ENCODE assay signal across 8 cellular contexts in the genomic region with DNA sequence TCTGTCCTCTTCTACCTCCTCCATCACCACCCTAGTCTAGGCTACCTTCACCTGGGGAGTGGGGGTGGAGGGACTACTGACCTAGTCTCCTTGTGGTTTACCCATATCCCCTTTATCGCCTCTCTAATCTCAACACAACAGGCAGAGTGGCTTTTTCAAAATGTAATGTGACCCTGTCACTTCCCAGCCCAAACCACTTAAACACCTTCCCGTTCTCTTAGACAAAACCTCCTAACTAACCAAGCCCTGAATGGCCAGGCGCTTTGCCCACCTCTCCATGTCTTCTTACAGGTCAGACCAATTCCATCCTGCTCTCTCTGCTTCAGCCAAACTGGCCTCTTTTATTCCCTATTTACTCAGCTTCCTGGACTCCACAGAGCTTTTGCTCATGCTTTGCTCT. TPM values are rescaled to one million over a fixed set of nuclear protein-coding genes. Genes with fewer than 3 reads are reported as not detected.
DNase-seq lines count a peak whose midpoint lies in the region; ATAC-seq and TF ChIP-seq lines count a peak whose summit lies in the region.
"Not testable (repeated sequence)": the region's sequence is repeated elsewhere in the genome, so short reads cannot be mapped to it uniquely, and the experiment has no call there.

No MANE protein-coding gene starts in this region.

- not testable (repeated sequence) for H3K9me2 ChIP-seq in Loucy (replicated peaks; ENCODE audit: low read depth, low read length)

- H4K20me1 ChIP-seq in Loucy (ENCODE audit: insufficient read depth, low read length, poor library complexity, severe bottlenecking): not testable (repeated sequence)

- peaks cover 9 to 16% (median 11%) of the 10 kb centered on the region in 3 donors for H3K4me1 Mint-ChIP-seq in CD8-positive, alpha-beta memory T cell
- H3K4me1 Mint-ChIP-seq in T-helper 2 cell treated with Interferon-gamma antibody and Interleukin-4, amounts not matched to agents 5 μg/mL and 100 μg/mL, for 36 hours (ENCODE audit: low read depth): peaks cover 13% of the 10 kb centered on the region
- peaks cover 20% of the 10 kb centered on the region for H3K4me1 Mint-ChIP-seq in activated CD8-positive, alpha-beta T cell treated with anti-CD3 and anti-CD28 coated beads, Interleukin-2, amount 10 ng/mL, durations not matched to agents 7 days and 5 days (ENCODE audit: low read depth)
- H3K4me1 Mint-ChIP-seq in activated naive CD8-positive, alpha-beta T cell (ENCODE audit: low read depth): peaks cover 16% of the 10 kb centered on the region
- not testable (repeated sequence) for H3K4me1 Mint-ChIP-seq in effector memory CD8-positive, alpha-beta T cell (ENCODE audit: low read depth in 2 of 2)
- H3K4me1 Mint-ChIP-seq in natural killer cell treated with Interleukin-12 subunit alpha and Interleukin-12 subunit beta and Interleukin-15 and Interleukin-18, amount 100 ng/mL, for 72 hours (ENCODE audit: low read depth in 2 of 2): peaks cover 12 to 15% of the 10 kb centered on the region in 2 donors
- H3K4me1 Mint-ChIP-seq in stimulated activated naive B cell treated with anti-CD40 and anti-IgM and Interleukin-4, amounts not matched to agents 10 μg/mL and 1 μg/mL and 100 μg/mL, for 72 hours: peaks cover 7 to 25% of the 10 kb centered on the region in 2 donors

- H3K4me3 Mint-ChIP-seq in CD8-positive, alpha-beta memory T cell: peak overlapping the region; percentile 62 to 100 (median 78)
- H3K4me3 Mint-ChIP-seq in T-helper 2 cell treated with Interferon-gamma antibody and Interleukin-4, amounts not matched to agents 5 μg/mL and 100 μg/mL, for 36 hours: peak overlapping the region; percentile 72
- peak overlapping the region; percentile 49 for H3K4me3 Mint-ChIP-seq in activated CD8-positive, alpha-beta T cell treated with anti-CD3 and anti-CD28 coated beads, Interleukin-2, amount 10 ng/mL, durations not matched to agents 7 days and 5 days
- peak overlapping the region; percentile 77 for H3K4me3 Mint-ChIP-seq in activated naive CD8-positive, alpha-beta T cell
- peak overlapping the region; percentile 60 to 99 for H3K4me3 Mint-ChIP-seq in effector memory CD8-positive, alpha-beta T cell
- peak overlapping the region; percentile 69 for H3K4me3 Mint-ChIP-seq in natural killer cell treated with Interleukin-12 subunit alpha and Interleukin-12 subunit beta and Interleukin-15 and Interleukin-18, amount 100 ng/mL, for 72 hours
- H3K4me3 Mint-ChIP-seq in stimulated activated naive B cell treated with anti-CD40 and anti-IgM and Interleukin-4, amounts not matched to agents 10 μg/mL and 1 μg/mL and 100 μg/mL, for 72 hours: peak overlapping the region; percentile 76 to 78

- peak overlapping the region; percentile 40 for H3K4me2 ChIP-seq in Loucy (ENCODE audit: low read depth, low read length, poor library complexity, severe bottlenecking)

- H3K4me1 ChIP-seq in CD8-positive, alpha-beta memory T cell (ENCODE audit: insufficient read depth, low read length); Loucy (ENCODE audit: insufficient read depth, low read length, poor library complexity, severe bottlenecking): not testable (repeated sequence)

- not testable (repeated sequence) for H3K36me3 Mint-ChIP-seq in CD8-positive, alpha-beta memory T cell; T-helper 2 cell treated with Interferon-gamma antibody and Interleukin-4, amounts not matched to agents 5 μg/mL and 100 μg/mL, for 36 hours (ENCODE audit: low read depth); activated CD8-positive, alpha-beta T cell treated with anti-CD3 and anti-CD28 coated beads, Interleukin-2, amount 10 ng/mL, durations not matched to agents 7 days and 5 days (ENCODE audit: low read depth); activated naive CD8-positive, alpha-beta T cell; effector memory CD8-positive, alpha-beta T cell (ENCODE audit: insufficient read depth); natural killer cell treated with Interleukin-12 subunit alpha and Interleukin-12 subunit beta and Interleukin-15 and Interleukin-18, amount 100 ng/mL, for 72 hours; stimulated activated naive B cell treated with anti-CD40 and anti-IgM and Interleukin-4, amounts not matched to agents 10 μg/mL and 1 μg/mL and 100 μg/mL, for 72 hours

- H2AFZ ChIP-seq in Loucy (ENCODE audit: low read length): not testable (repeated sequence)

- not testable (repeated sequence) for TF ChIP-seq CTCF in Loucy (conservative IDR thresholded peaks at IDR 0.05; ENCODE audit: low read length)

- not testable (repeated sequence) for H3K27ac ChIP-seq in CD8-positive, alpha-beta memory T cell (ENCODE audit: low read depth, low read length)

- not testable (repeated sequence) for H3F3A ChIP-seq in Loucy (ENCODE audit: low read depth)

- peaks cover 6 to 10% of the 10 kb centered on the region in 2 donors for H3K27me3 Mint-ChIP-seq in CD8-positive, alpha-beta memory T cell
- peaks cover 16% of the 10 kb centered on the region for H3K27me3 Mint-ChIP-seq in T-helper 2 cell treated with Interferon-gamma antibody and Interleukin-4, amounts not matched to agents 5 μg/mL and 100 μg/mL, for 36 hours (ENCODE audit: low read depth)
- H3K27me3 Mint-ChIP-seq in activated CD8-positive, alpha-beta T cell treated with anti-CD3 and anti-CD28 coated beads, Interleukin-2, amount 10 ng/mL, durations not matched to agents 7 days and 5 days (ENCODE audit: low read depth); activated naive CD8-positive, alpha-beta T cell; natural killer cell treated with Interleukin-12 subunit alpha and Interleukin-12 subunit beta and Interleukin-15 and Interleukin-18, amount 100 ng/mL, for 72 hours; stimulated activated naive B cell treated with anti-CD40 and anti-IgM and Interleukin-4, amounts not matched to agents 10 μg/mL and 1 μg/mL and 100 μg/mL, for 72 hours: not testable (repeated sequence)
- H3K27me3 Mint-ChIP-seq in effector memory CD8-positive, alpha-beta T cell: peaks cover 10 to 12% of the 10 kb centered on the region in 2 donors

- peak overlapping the region in 5 of 8 donors; percentile 58 to 91 (median 62) for H3K27ac Mint-ChIP-seq in CD8-positive, alpha-beta memory T cell
- peak overlapping the region; percentile 53 for H3K27ac Mint-ChIP-seq in T-helper 2 cell treated with Interferon-gamma antibody and Interleukin-4, amounts not matched to agents 5 μg/mL and 100 μg/mL, for 36 hours
- H3K27ac Mint-ChIP-seq in activated CD8-positive, alpha-beta T cell treated with anti-CD3 and anti-CD28 coated beads, Interleukin-2, amount 10 ng/mL, durations not matched to agents 7 days and 5 days: peak overlapping the region; percentile 54
- H3K27ac Mint-ChIP-seq in activated naive CD8-positive, alpha-beta T cell: peak overlapping the region; percentile 41
- H3K27ac Mint-ChIP-seq in effector memory CD8-positive, alpha-beta T cell: not testable (repeated sequence)
- peak overlapping the region; percentile 69 to 83 for H3K27ac Mint-ChIP-seq in natural killer cell treated with Interleukin-12 subunit alpha and Interleukin-12 subunit beta and Interleukin-15 and Interleukin-18, amount 100 ng/mL, for 72 hours
- H3K27ac Mint-ChIP-seq in stimulated activated naive B cell treated with anti-CD40 and anti-IgM and Interleukin-4, amounts not matched to agents 10 μg/mL and 1 μg/mL and 100 μg/mL, for 72 hours: peak overlapping the region; percentile 60

- H3K9me3 ChIP-seq in CD8-positive, alpha-beta memory T cell (ENCODE audit: low read length); Loucy (ENCODE audit: insufficient read depth, low read depth, low read length): not testable (repeated sequence)

- H3K4me3 ChIP-seq in CD8-positive, alpha-beta memory T cell (ENCODE audit: low read length); Loucy (ENCODE audit: low read length, poor library complexity, severe bottlenecking): not testable (repeated sequence)

- not testable (repeated sequence) for H3K9me3 Mint-ChIP-seq in CD8-positive, alpha-beta memory T cell; T-helper 2 cell treated with Interferon-gamma antibody and Interleukin-4, amounts not matched to agents 5 μg/mL and 100 μg/mL, for 36 hours; activated CD8-positive, alpha-beta T cell treated with anti-CD3 and anti-CD28 coated beads, Interleukin-2, amount 10 ng/mL, durations not matched to agents 7 days and 5 days (ENCODE audit: insufficient read depth); activated naive CD8-positive, alpha-beta T cell (ENCODE audit: low read depth); effector memory CD8-positive, alpha-beta T cell; natural killer cell treated with Interleukin-12 subunit alpha and Interleukin-12 subunit beta and Interleukin-15 and Interleukin-18, amount 100 ng/mL, for 72 hours; stimulated activated naive B cell treated with anti-CD40 and anti-IgM and Interleukin-4, amounts not matched to agents 10 μg/mL and 1 μg/mL and 100 μg/mL, for 72 hours

- H3K27me3 ChIP-seq in CD8-positive, alpha-beta memory T cell (ENCODE audit: insufficient read depth, low read length, poor library complexity, severe bottlenecking); Loucy (ENCODE audit: insufficient read depth, low read length, poor library complexity, severe bottlenecking): not testable (repeated sequence)

- H3K9ac ChIP-seq in Loucy (ENCODE audit: low read depth, low read length, poor library complexity, severe bottlenecking): not testable (repeated sequence)

- CTCF ChIA-PET in CD8-positive, alpha-beta memory T cell (lab: Charles Lee); activated CD8-positive, alpha-beta T cell treated with anti-CD3 and anti-CD28 coated beads, Interleukin-2, amount 10 ng/mL, durations not matched to agents 7 days and 5 days (lab: Charles Lee): not testable (repeated sequence)

- H3K79me2 ChIP-seq in Loucy (ENCODE audit: insufficient read depth, low read length): not testable (repeated sequence)

- H3K36me3 ChIP-seq in CD8-positive, alpha-beta memory T cell (ENCODE audit: insufficient read depth, low read length); Loucy (ENCODE audit: insufficient read depth, low read length): not testable (repeated sequence)

- ATAC-seq in activated CD8-positive, alpha-beta T cell treated with anti-CD3 and anti-CD28 coated beads, Interleukin-2, amount 10 ng/mL, durations not matched to agents 7 days and 5 days; natural killer cell treated with Interleukin-12 subunit alpha and Interleukin-12 subunit beta and Interleukin-15 and Interleukin-18, amount 100 ng/mL, for 72 hours; stimulated activated naive B cell treated with anti-CD40 and anti-IgM and Interleukin-4, amounts not matched to agents 10 μg/mL and 1 μg/mL and 100 μg/mL, for 72 hours (replicated peaks): not testable (repeated sequence)
- peak; percentile 36 for ATAC-seq in effector memory CD8-positive, alpha-beta T cell (replicated peaks)

- DNase-seq in CD8-positive, alpha-beta memory T cell; T-helper 2 cell treated with Interferon-gamma antibody and Interleukin-4, amounts not matched to agents 5 μg/mL and 100 μg/mL, for 36 hours (ENCODE audit: low spot score); activated CD8-positive, alpha-beta T cell treated with anti-CD3 and anti-CD28 coated beads, Interleukin-2, amount 10 ng/mL, durations not matched to agents 7 days and 5 days; effector memory CD8-positive, alpha-beta T cell; natural killer cell treated with Interleukin-12 subunit alpha and Interleukin-12 subunit beta and Interleukin-15 and Interleukin-18, amount 100 ng/mL, for 72 hours (ENCODE audit: low spot score); stimulated activated naive B cell treated with anti-CD40 and anti-IgM and Interleukin-4, amounts not matched to agents 10 μg/mL and 1 μg/mL and 100 μg/mL, for 72 hours: not testable (repeated sequence)

- POLR2A ChIA-PET in CD8-positive, alpha-beta memory T cell (lab: Charles Lee); activated CD8-positive, alpha-beta T cell treated with anti-CD3 and anti-CD28 coated beads, Interleukin-2, amount 10 ng/mL, durations not matched to agents 7 days and 5 days (lab: Charles Lee): not testable (repeated sequence)

RNA-seq across cellular contexts. Expression of a gene that starts 0.7 kb away (rescaled TPM):
- 1 to 10 TPM; 6.6 to 6.9 TPM for total RNA-seq in CD8-positive, alpha-beta memory T cell
- 4.0 TPM for polyA plus RNA-seq in CD8-positive, alpha-beta memory T cell
- total RNA-seq in activated CD8-positive, alpha-beta T cell treated with anti-CD3 and anti-CD28 coated beads, Interleukin-2, amount 10 ng/mL, durations not matched to agents 7 days and 5 days: 1 to 10 TPM; 7.7 to 9.1 TPM
- 10 to 100 TPM; 10.0 to 14.1 TPM for total RNA-seq in natural killer cell treated with Interleukin-12 subunit alpha and Interleukin-12 subunit beta and Interleukin-15 and Interleukin-18, amount 100 ng/mL, for 72 hours
